Comparison of ENCODE assay signal across 1 cellular context in the genomic region with DNA sequence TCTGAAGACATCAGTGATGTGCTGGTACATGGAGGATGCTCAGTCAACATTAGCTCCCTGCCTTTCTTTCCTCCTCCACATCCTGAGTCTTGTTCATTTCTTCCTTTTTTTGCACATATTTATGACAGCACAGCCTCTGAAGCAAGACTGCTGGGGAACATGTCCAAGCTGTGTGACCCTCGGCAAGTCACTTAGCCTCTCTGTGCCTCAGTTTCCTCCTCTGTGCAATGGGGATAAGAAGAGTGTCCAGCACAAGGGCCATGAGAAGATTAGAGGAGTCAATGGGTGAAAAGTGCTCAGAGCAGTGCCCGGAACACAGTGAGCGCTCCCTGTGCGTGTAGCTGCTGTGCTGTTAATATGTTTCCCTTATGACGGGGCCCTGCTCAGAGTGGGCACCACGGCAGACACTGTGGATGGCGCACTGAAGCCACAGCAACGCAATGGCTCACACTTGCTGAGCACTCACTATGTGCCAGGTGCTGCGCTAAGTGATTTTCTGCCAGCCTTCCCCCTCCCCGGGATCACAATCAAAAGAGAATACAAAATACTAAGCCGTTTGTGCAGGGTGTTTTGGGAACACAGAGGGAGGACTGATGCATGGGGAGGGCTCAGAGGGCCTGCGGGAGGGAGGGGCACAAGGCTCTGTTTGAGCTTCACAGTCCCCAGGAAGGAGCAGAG.
TF ChIP-seq lines count a peak whose summit lies in the region.

No MANE protein-coding gene starts in this region.

TF ChIP-seq in GM23338, 12 proteins besides CTCF, POLR2A, EP300 and RAD21 (continued from another document):
- TF ChIP-seq, protein P1, sequence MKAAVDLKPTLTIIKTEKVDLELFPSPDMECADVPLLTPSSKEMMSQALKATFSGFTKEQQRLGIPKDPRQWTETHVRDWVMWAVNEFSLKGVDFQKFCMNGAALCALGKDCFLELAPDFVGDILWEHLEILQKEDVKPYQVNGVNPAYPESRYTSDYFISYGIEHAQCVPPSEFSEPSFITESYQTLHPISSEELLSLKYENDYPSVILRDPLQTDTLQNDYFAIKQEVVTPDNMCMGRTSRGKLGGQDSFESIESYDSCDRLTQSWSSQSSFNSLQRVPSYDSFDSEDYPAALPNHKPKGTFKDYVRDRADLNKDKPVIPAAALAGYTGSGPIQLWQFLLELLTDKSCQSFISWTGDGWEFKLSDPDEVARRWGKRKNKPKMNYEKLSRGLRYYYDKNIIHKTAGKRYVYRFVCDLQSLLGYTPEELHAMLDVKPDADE (IDR thresholded peaks at IDR 0.05): no peak
